Comparison of ENCODE assay signal across 10 cellular contexts in the genomic region with DNA sequence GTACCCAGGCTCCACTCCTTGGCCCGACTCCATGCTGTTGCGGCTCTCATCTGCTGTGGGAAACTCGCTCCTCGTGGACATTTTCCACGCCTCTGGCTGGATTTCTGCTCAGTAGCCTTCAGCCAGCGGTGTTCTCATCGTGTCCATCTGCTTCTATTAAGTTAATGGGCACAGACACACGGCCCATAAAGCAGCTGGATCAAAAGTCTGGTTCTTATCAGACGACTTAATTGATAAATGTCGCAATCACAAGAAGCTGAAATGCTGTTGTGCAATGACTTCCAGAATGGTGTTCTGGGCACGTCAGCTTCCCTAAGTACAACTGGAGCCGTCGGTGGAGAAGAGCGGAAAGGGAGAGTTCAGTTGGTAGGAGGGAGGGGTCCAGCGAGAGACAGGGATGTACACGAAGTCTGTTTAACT.
DNase-seq lines count a peak whose midpoint lies in the region; ATAC-seq and TF ChIP-seq lines count a peak whose summit lies in the region.
"Had no signal": no experiment of that assay in that cellular context is flagged by ENCODE, and none has a peak within 500 bp of the region (broad histone marks: within the 10 kb centered on the region; RNA-seq: fewer than 3 reads in every experiment).

No MANE protein-coding gene starts in this region.

- WGBS in endodermal cell (ENCODE audit: insufficient coverage in 1 of 2, insufficient read length in 1 of 2), 2 experiments = 92 to 96% methylated on average over 15 to 16 of the region's 16 CpGs

- peak; percentile 85 for ATAC-seq in Right ventricle myocardium inferior
- no peak for ATAC-seq in activated CD4-positive, CD25-positive, alpha-beta regulatory T cell treated with anti-CD3 and anti-CD28 coated beads, Interleukin-2, amount 50 U/mL, for 24 hours

- H3K4me1 ChIP-seq in endodermal cell (ENCODE audit: control insufficient read depth, insufficient read depth, low read length) = no peaks in the 10 kb centered on the region

- no peak overlapping the region for H3K4me3 ChIP-seq in endodermal cell (ENCODE audit: low read length)

- H3K36me3 ChIP-seq in endodermal cell (ENCODE audit: control insufficient read depth, insufficient read depth, low read length) = peaks cover 18% of the 10 kb centered on the region

- H3K27me3 Mint-ChIP-seq in activated CD4-positive, alpha-beta memory T cell treated with anti-CD3 and anti-CD28 coated beads, Interleukin-2, amount 10 ng/mL, durations not matched to agents 7 days and 5 days = no peaks in the 10 kb centered on the region
- H3K27me3 Mint-ChIP-seq in endodermal cell (ENCODE audit: insufficient read depth) = no peaks in the 10 kb centered on the region

- H3K4me3 Mint-ChIP-seq in activated CD4-positive, alpha-beta memory T cell treated with anti-CD3 and anti-CD28 coated beads, Interleukin-2, amount 10 ng/mL, durations not matched to agents 7 days and 5 days = peak overlapping the region; percentile 54
- H3K4me3 Mint-ChIP-seq in endodermal cell = no peak overlapping the region

- no peak overlapping the region for H3K9ac ChIP-seq in endodermal cell (ENCODE audit: extremely low read depth, low read length, poor library complexity, severe bottlenecking)

- H3K4me1 Mint-ChIP-seq in activated CD4-positive, alpha-beta memory T cell treated with anti-CD3 and anti-CD28 coated beads, Interleukin-2, amount 10 ng/mL, durations not matched to agents 7 days and 5 days = peaks cover 82% of the 10 kb centered on the region
- H3K4me1 Mint-ChIP-seq in endodermal cell = peaks cover 22% of the 10 kb centered on the region

- DNase-seq in Right ventricle myocardium inferior (ENCODE audit: missing footprints) (no peak), cardiac septum (ENCODE audit: low spot score) (no peak), iris pigment epithelial cell (ENCODE audit: low read depth) (peak; percentile 82), putamen (ENCODE audit: low spot score) (no peak), endodermal cell (no peak), iPS-NIHi11 (ENCODE audit: low spot score) (no peak)
- DNase-seq in activated CD4-positive, alpha-beta memory T cell treated with anti-CD3 and anti-CD28 coated beads, Interleukin-2, amount 10 ng/mL, durations not matched to agents 7 days and 5 days = no peak
- DNase-seq: anterior cingulate cortex, DMS153 had no signal

- CTCF ChIA-PET in activated CD4-positive, alpha-beta memory T cell treated with anti-CD3 and anti-CD28 coated beads, Interleukin-2, amount 10 ng/mL, durations not matched to agents 7 days and 5 days (lab: Charles Lee) = interaction anchor here (1.4 to 2.1 kb wide), 5 partner anchors 14 to 119 kb away, joined by 3 to 7 read pairs (median 5); no protein-coding TSS in a partner anchor

- H3K36me3 Mint-ChIP-seq in activated CD4-positive, alpha-beta memory T cell treated with anti-CD3 and anti-CD28 coated beads, Interleukin-2, amount 10 ng/mL, durations not matched to agents 7 days and 5 days (ENCODE audit: low read depth) = peaks cover 42% of the 10 kb centered on the region
- peaks cover 24% of the 10 kb centered on the region for H3K36me3 Mint-ChIP-seq in endodermal cell (ENCODE audit: low read depth)

- H3K9me3 Mint-ChIP-seq in activated CD4-positive, alpha-beta memory T cell treated with anti-CD3 and anti-CD28 coated beads, Interleukin-2, amount 10 ng/mL, durations not matched to agents 7 days and 5 days = no peaks in the 10 kb centered on the region
- no peaks in the 10 kb centered on the region for H3K9me3 Mint-ChIP-seq in endodermal cell

- no peak overlapping the region for H3K27ac ChIP-seq in endodermal cell (ENCODE audit: low read depth, low read length)

- H3K27me3 ChIP-seq in endodermal cell (ENCODE audit: control insufficient read depth, insufficient read depth, low read length, poor library complexity, severe bottlenecking) = no peaks in the 10 kb centered on the region

- intact Hi-C loops in Right ventricle myocardium inferior (cut with DNase I) (no loop called here), cardiac septum (cut with DNase I) (no loop called here)

- POLR2A ChIA-PET in activated CD4-positive, alpha-beta memory T cell treated with anti-CD3 and anti-CD28 coated beads, Interleukin-2, amount 10 ng/mL, durations not matched to agents 7 days and 5 days (lab: Charles Lee) = interaction anchor here (0.9 to 6.0 kb wide), 14 partner anchors 8 to 118 kb away, joined by 3 to 68 read pairs (median 13); no protein-coding TSS in a partner anchor

- no peaks in the 10 kb centered on the region for H3K9me3 ChIP-seq in endodermal cell (ENCODE audit: control insufficient read depth, low read length)

- peak overlapping the region; percentile 95 for H3K27ac Mint-ChIP-seq in activated CD4-positive, alpha-beta memory T cell treated with anti-CD3 and anti-CD28 coated beads, Interleukin-2, amount 10 ng/mL, durations not matched to agents 7 days and 5 days
- no peak overlapping the region for H3K27ac Mint-ChIP-seq in endodermal cell

- TF ChIP-seq CTCF in endodermal cell (conservative IDR thresholded peaks at IDR 0.05) = no peak
